1 cellular context compared by ENCODE assay signal in genomic region chr18:54241483-54241882, GRCh38.
TF ChIP-seq lines count a peak whose summit lies in the region.

No MANE protein-coding gene starts in this region.

TF ChIP-seq in HepG2, 621 proteins besides CTCF, POLR2A, EP300 and RAD21:
- TF ChIP-seq BRD4 (CRISPR knock-in tag; IDR thresholded peaks at IDR 0.05) (no peak), SIN3A (IDR thresholded peaks at IDR 0.05; ENCODE audit: borderline replicate concordance, low read depth, low read length) (no peak), GLI4 (CRISPR knock-in tag; IDR thresholded peaks at IDR 0.05; ENCODE audit: borderline replicate concordance) (no peak), ATAD3A (CRISPR knock-in tag; IDR thresholded peaks at IDR 0.05) (no peak), MED8 (CRISPR knock-in tag; IDR thresholded peaks at IDR 0.05; ENCODE audit: insufficient replicate concordance) (no peak), ZNF878 (CRISPR knock-in tag; IDR thresholded peaks at IDR 0.05) (no peak), GTF3A (CRISPR knock-in tag; conservative IDR thresholded peaks at IDR 0.05) (no peak), ZGPAT (CRISPR knock-in tag; IDR thresholded peaks at IDR 0.05) (no peak), NR2C2 (CRISPR knock-in tag; IDR thresholded peaks at IDR 0.05; ENCODE audit: borderline replicate concordance) (no peak), RFX5 (IDR thresholded peaks at IDR 0.05; ENCODE audit: low read depth, low read length) (no peak), ZMAT3 (CRISPR knock-in tag; conservative IDR thresholded peaks at IDR 0.05) (no peak), ELF1 (CRISPR knock-in tag; IDR thresholded peaks at IDR 0.05) (no peak), ZNF747 (CRISPR knock-in tag; IDR thresholded peaks at IDR 0.05; ENCODE audit: borderline replicate concordance) (no peak), ZNF180 (CRISPR knock-in tag; IDR thresholded peaks at IDR 0.05; ENCODE audit: borderline replicate concordance, low read depth) (no peak), DPF2 (CRISPR knock-in tag; IDR thresholded peaks at IDR 0.05; ENCODE audit: borderline replicate concordance, low read depth) (no peak), ZBTB42 (CRISPR knock-in tag; IDR thresholded peaks at IDR 0.05) (no peak)
